ENCODE assay signal across 24 cellular contexts in genomic region chr1:153150846-153151245, GRCh38. TPM values are rescaled to one million over a fixed set of nuclear protein-coding genes. Genes with fewer than 3 reads are reported as not detected.
"Had no signal": no experiment of that assay in that cellular context is flagged by ENCODE, and none has a peak within 500 bp of the region (broad histone marks: within the 10 kb centered on the region; RNA-seq: fewer than 3 reads in every experiment).

SPRR2G (minus strand) TSS chr1:153150890; CDS start chr1:153150110, 780 bp downstream.

- H3K36me3 ChIP-seq: SJSA1 had no signal

- ATAC-seq: HepG2 had no signal

- H3K27ac ChIP-seq: SJSA1, SK-N-MC had no signal

- H3K9me3 ChIP-seq: SJSA1 had no signal

- H3K4me1 ChIP-seq: SJSA1 had no signal

- H3K4me3 ChIP-seq: SJSA1, SK-N-MC had no signal

- FAIRE-seq: HepG2, RCC 7860 had no signal

- DNase-seq: IMR-90, Karpas-422, KG1, MM.1S, NCI-H1105, NCI-H1436 treated with DMSO at 0.1 percent for 48 hours, NCI-H1694, NCI-H187 treated with DMSO at 0.1 percent for 48 hours, NCI-H2029 treated with DMSO at 0.1 percent for 48 hours, NCI-H2171 treated with DMSO at 0.1 percent for 48 hours, NCI-H345, NCI-H446 treated with DMSO at 0.1 percent for 48 hours, NCI-H510A treated with DMSO at 0.1 percent for 48 hours, NCI-H526, NCI-H748 treated with DMSO at 0.1 percent for 48 hours, Right ventricle myocardium superior, RPMI8226, SIG-M5 had no signal

RNA-seq across cellular contexts. Expression of gene SPRR2G, which starts in this region (rescaled TPM):
- total RNA-seq: HepG2, HT1080, IMR-90, M059J, Right ventricle myocardium superior, SJSA1 had no signal
- polyA plus RNA-seq: HepG2, IMR-90 had no signal
